1 cellular context compared by ENCODE assay signal in genomic region chr1:1171551-1172340, GRCh38.
TF ChIP-seq lines count a peak whose summit lies in the region.

No MANE protein-coding gene starts in this region.

TF ChIP-seq in HepG2, 621 proteins besides CTCF, POLR2A, EP300 and RAD21:
- TF ChIP-seq THRA (CRISPR knock-in tag; IDR thresholded peaks at IDR 0.05; ENCODE audit: borderline replicate concordance) = no peak
- TF ChIP-seq PLRG1 (conservative IDR thresholded peaks at IDR 0.05) = no peak
- TF ChIP-seq CREB1 (IDR thresholded peaks at IDR 0.05) = peak; percentile 59; the same call in 1 of the 2 replicates
- TF ChIP-seq CREB1 (CRISPR knock-in tag; IDR thresholded peaks at IDR 0.05) = no peak
- TF ChIP-seq ELF3 (CRISPR knock-in tag; IDR thresholded peaks at IDR 0.05) = no peak
- TF ChIP-seq U2AF1 (optimal IDR thresholded peaks at IDR 0.05; ENCODE audit: low read depth, low read length) = no peak
